6 cellular contexts compared by ENCODE assay signal in genomic region chr6:160695026-160695425, GRCh38. TPM values are rescaled to one million over a fixed set of nuclear protein-coding genes. Genes with fewer than 3 reads are reported as not detected.
"Had no signal": no experiment of that assay in that cellular context is flagged by ENCODE, and none has a peak within 500 bp of the region (broad histone marks: within the 10 kb centered on the region; RNA-seq: fewer than 3 reads in every experiment).

No MANE protein-coding gene starts in this region.

RNA-seq across cellular contexts. Expression of gene PLG, which starts 7.0 kb away (rescaled TPM):
- total RNA-seq: Right ventricle myocardium inferior had no signal

RNA-seq across cellular contexts. Expression of gene LPA, which starts 31.0 kb away (rescaled TPM):
- total RNA-seq: activated B cell treated with CpG ODN at 0.5 μM for 24 hours; activated CD4-positive, alpha-beta T cell treated with anti-CD3 and anti-CD28 coated beads, Interleukin-2, amount 10 ng/mL, durations not matched to agents 24 days and 14 days; activated CD8-positive, alpha-beta memory T cell treated with anti-CD3 and anti-CD28 coated beads, Interleukin-2, amount 10 ng/mL, durations not matched to agents 7 days and 5 days; activated T-helper 1 cell treated with anti-CD3 and anti-CD28 coated beads, Interleukin-12 subunit alpha, Interleukin-12 subunit beta, Interleukin-2, Interleukin-4 antibody, amounts not matched to agents 30 ng/mL and 10 ng/mL and 1 ng/mL, durations not matched to agents 14 hours and 24 hours and 36 hours; OCI-LY7; Right ventricle myocardium inferior had no signal
